Comparison of ENCODE assay signal across 18 cellular contexts in the genomic region with DNA sequence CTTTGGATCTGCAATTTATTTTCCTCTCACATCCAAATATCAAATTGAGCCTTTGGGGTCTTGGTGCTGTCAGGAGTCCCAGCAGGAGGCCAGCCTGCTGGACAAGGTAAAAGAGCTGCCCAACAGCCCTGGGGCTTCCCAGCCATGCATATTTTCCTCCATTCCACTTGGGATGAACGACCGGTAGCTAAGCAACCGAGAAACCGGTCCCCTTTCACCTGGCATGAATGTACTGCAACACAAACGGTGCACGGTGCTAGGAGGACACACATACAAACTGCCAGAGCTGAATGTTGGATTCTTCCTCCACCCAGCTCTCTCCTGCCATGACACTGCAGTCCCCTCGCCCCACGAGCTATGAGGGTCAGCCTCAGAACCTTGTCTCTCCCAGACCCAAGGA. TPM values are rescaled to one million over a fixed set of nuclear protein-coding genes. Genes with fewer than 3 reads are reported as not detected.
DNase-seq lines count a peak whose midpoint lies in the region; ATAC-seq, FAIRE-seq and TF ChIP-seq lines count a peak whose summit lies in the region.
"Had no signal": no experiment of that assay in that cellular context is flagged by ENCODE, and none has a peak within 500 bp of the region (broad histone marks: within the 10 kb centered on the region; RNA-seq: fewer than 3 reads in every experiment).

No MANE protein-coding gene starts in this region.

- peaks cover 0 to 6% of the 10 kb centered on the region in 2 donors for H3K36me3 ChIP-seq in left lung
- no peaks in the 10 kb centered on the region for H3K36me3 ChIP-seq in testis (ENCODE audit: low read depth, missing control alignments)
- H3K36me3 ChIP-seq in HepG2 (replicated peaks in 1 of 2; ENCODE audit: control insufficient read depth in 1 of 2, insufficient read depth in 2 of 2, low read length in 2 of 2) = peaks cover 0 to 25% of the 10 kb centered on the region in 2 experiments; a peak in 4 of 5 replicates
- peaks cover 2 to 16% of the 10 kb centered on the region in 2 donors for H3K36me3 ChIP-seq in psoas muscle (ENCODE audit: insufficient read depth in 1 of 2, low read depth in 1 of 2)
- H3K36me3 ChIP-seq: cardiac muscle cell had no signal

- peak; percentile 24 for ATAC-seq in Right ventricle myocardium inferior
- no peak for ATAC-seq in left cardiac atrium
- peak; percentile 59 for ATAC-seq in left lung
- ATAC-seq in HepG2 = no peak
- ATAC-seq in psoas muscle = no peak
- ATAC-seq: activated CD8-positive, alpha-beta T cell treated with anti-CD3 and anti-CD28 coated beads, Interleukin-2, amount 10 ng/mL, durations not matched to agents 7 days and 5 days; left lobe of liver; naive thymus-derived CD4-positive, alpha-beta T cell had no signal

- no peaks in the 10 kb centered on the region for H4K20me1 ChIP-seq in HepG2 (ENCODE audit: insufficient read depth, low read length)

- TF ChIP-seq EP300 in HepG2 (IDR thresholded peaks at IDR 0.05; ENCODE audit: low read depth in 2 of 2, low read length in 2 of 2) (no peak), HepG2 (CRISPR knock-in tag; IDR thresholded peaks at IDR 0.05; ENCODE audit: borderline replicate concordance) (no peak)

- no peak overlapping the region for H3K9ac ChIP-seq in HepG2 (ENCODE audit: insufficient read depth, low read depth, low read length)

- in situ Hi-C loops in HepG2 (cut with HindIII; ENCODE audit: extremely low pct_ligation_motif_present, low pct_unique_long_range_greater_than_20kb) = loop anchor here (5.0 kb wide), 1 partner anchor 43 kb away; the partner anchor contains the start of gene BCAR3

- no TSS peak for BruUV-seq in HepG2 (replicated peaks; lab: Mats Ljungman, UMichigan)

- H3K4me3 ChIP-seq in left lung = no peak overlapping the region
- no peak overlapping the region for H3K4me3 ChIP-seq in testis
- no peak overlapping the region for H3K4me3 ChIP-seq in HepG2 (replicated peaks in 1 of 3; ENCODE audit: insufficient read depth in 1 of 3, low read depth in 2 of 3, low read length in 3 of 3)
- H3K4me3 ChIP-seq in psoas muscle = no peak overlapping the region
- H3K4me3 ChIP-seq: cardiac muscle cell had no signal

- POLR2A ChIA-PET in HepG2 (lab: Yijun Ruan, JAX) = no interaction called here

- H3K4me2 ChIP-seq in HepG2 (ENCODE audit: low read depth, low read length) = no peak overlapping the region

- H3K27ac ChIP-seq in VCaP (peak overlapping the region; percentile 58; the same call in 1 of the 2 replicates), left lung (peak overlapping the region in 1 of 2 donors; percentile 20), testis (no peak overlapping the region), HepG2 (ENCODE audit: extremely low read length, insufficient read depth, low read length) (no peak overlapping the region), psoas muscle (no peak overlapping the region)
- H3K27ac ChIP-seq: cardiac muscle cell had no signal

- TF ChIP-seq CTCF in VCaP (conservative IDR thresholded peaks at IDR 0.05) = no peak
- TF ChIP-seq CTCF in left lung (IDR thresholded peaks at IDR 0.05) = no peak
- TF ChIP-seq CTCF in testis (IDR thresholded peaks at IDR 0.05) = no peak
- TF ChIP-seq CTCF in HepG2 (CRISPR knock-in tag; IDR thresholded peaks at IDR 0.05) = no peak
- no peak for TF ChIP-seq CTCF in psoas muscle (IDR thresholded peaks at IDR 0.05)

- H2AFZ ChIP-seq in HepG2 (ENCODE audit: low read length) = no peak overlapping the region

- WGBS in testis, 2 donors = 91% methylated on average over 8 of the region's 8 CpGs; no CpG with 5 or more reads in 1 of the 2 donors
- WGBS in HepG2 (ENCODE audit: low lambda C conversion rate) = 94% methylated on average over 6 of the region's 8 CpGs
- WGBS in psoas muscle, 3 donors = 68 to 74% (median 68%) methylated on average over 8 of the region's 8 CpGs

- CTCF ChIA-PET in HepG2 (lab: Yijun Ruan, JAX; ENCODE audit: low intra/inter-chr PET ratio, low total read pairs) = no interaction called here

- H3K79me2 ChIP-seq in HepG2 (ENCODE audit: insufficient read depth, low read length) = no peaks in the 10 kb centered on the region

- H3K27me3 ChIP-seq in left lung (no peaks in the 10 kb centered on the region), testis (no peaks in the 10 kb centered on the region), HepG2 (ENCODE audit: control insufficient read depth in 1 of 2, insufficient read depth in 2 of 2, low read length in 2 of 2) (no peaks in the 10 kb centered on the region), psoas muscle (ENCODE audit: insufficient read depth in 3 of 3, low read length in 2 of 3) (no peaks in the 10 kb centered on the region)
- H3K27me3 ChIP-seq: cardiac muscle cell had no signal

- intact Hi-C loops in Right ventricle myocardium inferior (cut with DNase I) = loop anchor here (2.0 kb wide), 1 partner anchor 42 kb away; the partner anchor contains the start of gene BCAR3
- intact Hi-C loops in left cardiac atrium (cut with DNase I) = loop anchor here in 1 of 2 donors (10.0 kb wide), 1 partner anchor 206 kb away; no protein-coding TSS in a partner anchor
- intact Hi-C loops in left lung (cut with DNase I) = no loop called here
- intact Hi-C loops in testis (cut with DNase I; ENCODE audit: low total_unique reads) = no loop called here
- intact Hi-C loops in HepG2 (cut with micrococcal nuclease; ENCODE audit: unreplicated experiment) = no loop called here
- intact Hi-C loops in psoas muscle (cut with DNase I) = no loop called here

- H3K4me1 ChIP-seq in left lung (no peaks in the 10 kb centered on the region), testis (peaks cover 5% of the 10 kb centered on the region), HepG2 (ENCODE audit: insufficient read depth, low read length) (no peaks in the 10 kb centered on the region), psoas muscle (no peaks in the 10 kb centered on the region)

- no peak for FAIRE-seq in HepG2 (lab: Jason Lieb, UNC)

- TF ChIP-seq POLR2A in testis (IDR thresholded peaks at IDR 0.05) (no peak), HepG2 (IDR thresholded peaks at IDR 0.05; ENCODE audit: insufficient read depth in 1 of 2, low read depth in 2 of 2, low read length in 2 of 2) (no peak)

- TF ChIP-seq RAD21 in HepG2 (CRISPR knock-in tag; IDR thresholded peaks at IDR 0.05) = no peak

- H3K9me3 ChIP-seq in left lung (no peaks in the 10 kb centered on the region), testis (no peaks in the 10 kb centered on the region), HepG2 (ENCODE audit: low read length) (no peaks in the 10 kb centered on the region), psoas muscle (no peaks in the 10 kb centered on the region)

- DNase-seq in Right ventricle myocardium inferior (ENCODE audit: missing footprints) = no peak
- DNase-seq in left cardiac atrium = no peak
- no peak for DNase-seq in left lung
- peak; percentile 7 for DNase-seq in testis
- no peak for DNase-seq in activated effector memory CD4-positive, alpha-beta T cell treated with Interleukin-2 at 50 U/mL for 16 hours
- DNase-seq in HepG2 (ENCODE audit: low spot score) = no peak
- DNase-seq in psoas muscle = no peak
- DNase-seq: activated B cell treated with CpG ODN at 0.5 μM for 24 hours; activated CD8-positive, alpha-beta T cell treated with anti-CD3 and anti-CD28 coated beads, Interleukin-2, amount 10 ng/mL, durations not matched to agents 7 days and 5 days; effector CD4-positive, alpha-beta T cell; GF-D8; H7; naive thymus-derived CD4-positive, alpha-beta T cell; NCI-H2029 treated with DMSO at 0.1 percent for 48 hours; retina had no signal

TF ChIP-seq in HepG2, 621 proteins besides CTCF, POLR2A, EP300 and RAD21 (continues in another document):
- TF ChIP-seq, protein P1, sequence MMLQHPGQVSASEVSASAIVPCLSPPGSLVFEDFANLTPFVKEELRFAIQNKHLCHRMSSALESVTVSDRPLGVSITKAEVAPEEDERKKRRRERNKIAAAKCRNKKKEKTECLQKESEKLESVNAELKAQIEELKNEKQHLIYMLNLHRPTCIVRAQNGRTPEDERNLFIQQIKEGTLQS (CRISPR knock-in tag; IDR thresholded peaks at IDR 0.05) = no peak
- no peak for TF ChIP-seq ZNF282 (IDR thresholded peaks at IDR 0.05; ENCODE audit: partially characterized antibody)

RNA-seq across cellular contexts. Expression of gene BCAR3, which starts 42.7 kb away (rescaled TPM):
- total RNA-seq in Right ventricle myocardium inferior (17.8 TPM), left cardiac atrium (10 to 100 TPM; 12.4 to 17.5 TPM), left lung (10 to 100 TPM; 18.7 to 26.0 TPM), testis (10 to 100 TPM; 42.9 to 55.9 TPM), HepG2 (2016; rRNA removed; fragmentation: Illumina TruSeq; extraction: Trizol) (4.8 and 5.5 TPM in 2 replicates), psoas muscle (10 to 100 TPM; 16.2 to 34.3 (median 21.1) TPM)
- polyA plus RNA-seq in testis (ENCODE audit: insufficient read depth, low read depth, low replicate concordance) (23.2 TPM), HepG2 (2011; rRNA removed) (3.6 and 5.4 TPM in 2 replicates), psoas muscle (10 to 100 TPM; 15.8 to 64.1 (median 16.5) TPM)
- 2.6 and 3.2 TPM in 2 replicates for total RNA-seq in HepG2 (2016; cell fraction: cytosol; rRNA removed; fragmentation: Illumina TruSeq; extraction: Trizol; ENCODE audit: low read depth)
- total RNA-seq in HepG2 (2016; cell fraction: insoluble cytoplasmic fraction; rRNA removed; fragmentation: Illumina TruSeq; extraction: Trizol) = 4.7 and 5.1 TPM in 2 replicates
- total RNA-seq in HepG2 (2016; cell fraction: membrane; rRNA removed; fragmentation: Illumina TruSeq; extraction: Trizol) = 3.3 and 3.5 TPM in 2 replicates
- 4.6 TPM in 2 replicates for total RNA-seq in HepG2 (2016; cell fraction: nucleus; rRNA removed; fragmentation: Illumina TruSeq; extraction: Trizol)
- 3.1 and 3.4 TPM in 2 replicates for polyA plus RNA-seq in HepG2 (2011; cell fraction: cytosol; rRNA removed)
- polyA plus RNA-seq in HepG2 (2011; cell fraction: nucleus; rRNA removed) = 6.8 and 8.6 TPM in 2 replicates
- 4.7 and 5.8 TPM in 2 replicates for polyA plus RNA-seq in HepG2 (2012)
- polyA plus RNA-seq in HepG2 (2016; cell fraction: cytosol; fragmentation: Illumina TruSeq; extraction: Trizol; ENCODE audit: low read depth) = 0.58 and 0.79 TPM in 2 replicates
- polyA plus RNA-seq in HepG2 (2016; cell fraction: insoluble cytoplasmic fraction; fragmentation: Illumina TruSeq; extraction: Trizol; ENCODE audit: low read depth) = 4.8 and 6.3 TPM in 2 replicates
- 1.2 and 1.6 TPM in 2 replicates for polyA plus RNA-seq in HepG2 (2016; cell fraction: membrane; fragmentation: Illumina TruSeq; extraction: Trizol; ENCODE audit: low read depth)
- polyA plus RNA-seq in HepG2 (2016; cell fraction: nucleus; fragmentation: Illumina TruSeq; extraction: Trizol; ENCODE audit: insufficient read depth, low read depth) = 3.7 and 6.7 TPM in 2 replicates
- 8.2 and 39.9 TPM in 2 replicates for polyA minus RNA-seq in HepG2 (2011; rRNA and poly(A)+ RNA removed; ENCODE audit: low replicate concordance)
- polyA minus RNA-seq in HepG2 (2011; cell fraction: cytosol; rRNA and poly(A)+ RNA removed) = 7.6 and 8.4 TPM in 2 replicates
- 10.4 and 10.6 TPM in 2 replicates for polyA minus RNA-seq in HepG2 (2011; cell fraction: nucleus; rRNA and poly(A)+ RNA removed)

Comparison
In these comparisons a context has a peak if more than half of its experiments do, and no peak if none do; other contexts are left out.
1. ATAC-seq: peak in Right ventricle myocardium inferior (single experiment) and left lung (single experiment); none in left cardiac atrium (0 of 2), HepG2 (single experiment) and psoas muscle (0 of 4).